17 cellular contexts compared by ENCODE assay signal in the genomic region with DNA sequence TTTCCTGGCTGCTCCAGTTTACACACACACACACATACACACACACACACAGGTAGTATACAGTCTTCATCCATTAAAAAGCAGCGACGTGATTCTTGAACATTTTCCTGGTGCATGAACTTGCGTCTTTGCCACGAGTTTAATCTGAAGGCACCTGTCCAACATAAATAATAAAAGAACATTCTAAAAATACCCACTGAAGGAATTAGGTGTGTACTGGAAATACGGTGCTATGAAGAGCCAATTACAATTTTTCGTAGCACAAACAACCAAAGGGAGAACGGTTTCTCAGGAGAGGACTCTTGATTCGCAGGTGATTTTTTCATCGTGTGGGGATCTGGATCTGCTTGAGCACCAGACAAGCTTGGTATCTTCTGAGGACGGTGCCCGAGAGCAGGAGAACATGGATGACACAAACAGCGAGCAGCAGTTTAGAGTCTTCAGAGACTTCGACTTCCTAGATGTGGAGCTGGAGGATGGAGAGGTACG.
DNase-seq lines count a peak whose midpoint lies in the region; ATAC-seq, FAIRE-seq and TF ChIP-seq lines count a peak whose summit lies in the region.
"Had no signal": no experiment of that assay in that cellular context is flagged by ENCODE, and none has a peak within 500 bp of the region (broad histone marks: within the 10 kb centered on the region; RNA-seq: fewer than 3 reads in every experiment).

No MANE protein-coding gene starts in this region.

- H4K20me1 ChIP-seq in keratinocyte (ENCODE audit: control insufficient read depth, extremely low read depth, insufficient read depth, low read length), result no peaks in the 10 kb centered on the region

- peak; percentile 34 for TF ChIP-seq POLR2A in prostate gland (IDR thresholded peaks at IDR 0.05)
- no peak for TF ChIP-seq POLR2A in spleen (IDR thresholded peaks at IDR 0.05)

- intact Hi-C loops in colonic mucosa (cut with DNase I), result loop anchor here (10.0 kb wide), 1 partner anchor 281 kb away; a partner anchor contains a TSS
- intact Hi-C loops in prostate gland (cut with DNase I), result no loop called here
- intact Hi-C loops in upper lobe of right lung (cut with DNase I), result no loop called here
- intact Hi-C loops in spleen (cut with DNase I; ENCODE audit: low total_unique reads), result no loop called here

- H3K27me3 ChIP-seq in colonic mucosa, result no peaks in the 10 kb centered on the region
- no peaks in the 10 kb centered on the region for H3K27me3 ChIP-seq in keratinocyte (ENCODE audit: control insufficient read depth, extremely low read depth, insufficient read depth, low read length)
- H3K27me3 ChIP-seq in prostate gland (replicated peaks; ENCODE audit: insufficient read depth), result no peaks in the 10 kb centered on the region
- H3K27me3 ChIP-seq in upper lobe of right lung, result no peaks in the 10 kb centered on the region
- no peaks in the 10 kb centered on the region for H3K27me3 ChIP-seq in spleen (replicated peaks in 1 of 7)
- H3K27me3 ChIP-seq: BE2C had no signal

- peak overlapping the region; percentile 82 for H3K4me2 ChIP-seq in keratinocyte (ENCODE audit: control insufficient read depth, extremely low read depth, insufficient read depth, low read depth, low read length)

- peak overlapping the region; percentile 79 for H2AFZ ChIP-seq in keratinocyte (ENCODE audit: control insufficient read depth, low read length)

- H3K36me3 ChIP-seq in colonic mucosa (no peaks in the 10 kb centered on the region), keratinocyte (ENCODE audit: control insufficient read depth in 2 of 2, extremely low read depth in 1 of 2, insufficient read depth in 2 of 2, low read length in 2 of 2) (no peaks in the 10 kb centered on the region), prostate gland (no peaks in the 10 kb centered on the region), upper lobe of right lung (no peaks in the 10 kb centered on the region), spleen (peaks cover 0 to 98% (median 0%) of the 10 kb centered on the region in 6 donors)

- H3K9me1 ChIP-seq in keratinocyte (ENCODE audit: control insufficient read depth, extremely low read depth, insufficient read depth, low read length), result no peaks in the 10 kb centered on the region

- peak overlapping the region; percentile 37 for H3K27ac ChIP-seq in colonic mucosa
- no peak overlapping the region for H3K27ac ChIP-seq in keratinocyte (ENCODE audit: control insufficient read depth, insufficient read depth, low read length)
- H3K27ac ChIP-seq in prostate gland, result peak overlapping the region; percentile 61 to 71
- H3K27ac ChIP-seq in upper lobe of right lung, result peak overlapping the region; percentile 84
- no peak overlapping the region for H3K27ac ChIP-seq in spleen

- DNase-seq in colonic mucosa (peak; percentile 52), keratinocyte (ENCODE audit: low read depth, low spot score) (no peak), prostate gland (ENCODE audit: low spot score) (peak; percentile 73), upper lobe of right lung (no peak), spleen (no peak), SHP77 (lab: John Stamatoyannopoulos, UW) (no peak)
- no peak for DNase-seq in stimulated activated CD4-positive, alpha-beta T cell treated with anti-CD3 and anti-CD28 coated beads, Interleukin-4, amount 100 ng/mL, for 24 hours
- no peak for DNase-seq in activated T-cell treated with anti-CD3 and anti-CD28 coated beads, Interleukin-2, amount 50 U/mL, for 1 hour
- DNase-seq: activated CD8-positive, alpha-beta memory T cell treated with anti-CD3 and anti-CD28 coated beads for 24 hours; activated gamma-delta T cell treated with Interleukin-2 at 50 U/mL for 16 hours; BE2C; DMS79 treated with DMSO at 0.1 percent for 48 hours; glutamatergic neuron; IMR-90; islet precursor cell; small intestine; stimulated activated naive CD8-positive, alpha-beta T cell treated with anti-CD3 and anti-CD28 coated beads, Interleukin-15, amount 100 ng/mL, for 72 hours had no signal

- H3K9me3 ChIP-seq in colonic mucosa (no peaks in the 10 kb centered on the region), keratinocyte (ENCODE audit: control insufficient read depth, low read depth, low read length) (no peaks in the 10 kb centered on the region), prostate gland (no peaks in the 10 kb centered on the region), upper lobe of right lung (no peaks in the 10 kb centered on the region), spleen (no peaks in the 10 kb centered on the region)
- H3K9me3 ChIP-seq: BE2C had no signal

- no peak for TF ChIP-seq CTCF in colonic mucosa (IDR thresholded peaks at IDR 0.05)
- no peak for TF ChIP-seq CTCF in keratinocyte (optimal IDR thresholded peaks at IDR 0.05 in 1 of 3, IDR thresholded peaks at IDR 0.05 in 1 of 3, conservative IDR thresholded peaks at IDR 0.05 in 1 of 3; ENCODE audit: extremely low read depth in 1 of 3, insufficient read depth in 2 of 3, low read length in 3 of 3)
- no peak for TF ChIP-seq CTCF in prostate gland (IDR thresholded peaks at IDR 0.05)
- TF ChIP-seq CTCF in upper lobe of right lung (IDR thresholded peaks at IDR 0.05), result no peak
- no peak for TF ChIP-seq CTCF in spleen (IDR thresholded peaks at IDR 0.05 in 8 of 11, conservative IDR thresholded peaks at IDR 0.05 in 3 of 11)

- whole genome bisulfite sequencing in prostate gland, result 23% methylated on average over 14 of the region's 14 CpGs
- 90 to 95% (median 91%) methylated on average over 14 of the region's 14 CpGs for WGBS in spleen, 5 donors

- H3K9ac ChIP-seq in colonic mucosa (ENCODE audit: low read depth in 2 of 2, low read length in 2 of 2), result no peak overlapping the region
- H3K9ac ChIP-seq in keratinocyte (ENCODE audit: control insufficient read depth, extremely low read depth, insufficient read depth, low read length), result no peak overlapping the region

- no peak for FAIRE-seq in keratinocyte (lab: Jason Lieb, UNC)
- FAIRE-seq: small intestine had no signal

- ATAC-seq in upper lobe of right lung, result peak; percentile 81
- ATAC-seq: stimulated activated naive CD8-positive, alpha-beta T cell treated with anti-CD3 and anti-CD28 coated beads, Interleukin-15, amount 100 ng/mL, for 72 hours had no signal

- no peaks in the 10 kb centered on the region for H3K79me2 ChIP-seq in keratinocyte (ENCODE audit: control insufficient read depth, insufficient read depth, low read length)

- dilution Hi-C loops in keratinocyte (cut with MboI; ENCODE audit: extremely low pct_ligation_motif_present, low sequenced_read_pairs), result no loop called here

- H3K4me1 ChIP-seq in colonic mucosa, result no peaks in the 10 kb centered on the region
- H3K4me1 ChIP-seq in keratinocyte (ENCODE audit: control insufficient read depth, extremely low read depth, insufficient read depth, low read length), result peaks cover 14% of the 10 kb centered on the region
- H3K4me1 ChIP-seq in prostate gland (replicated peaks), result no peaks in the 10 kb centered on the region
- H3K4me1 ChIP-seq in upper lobe of right lung, result peaks cover 8% of the 10 kb centered on the region
- peaks cover 0 to 7% (median 4%) of the 10 kb centered on the region in 6 donors for H3K4me1 ChIP-seq in spleen
- H3K4me1 ChIP-seq: BE2C had no signal

- H3K4me3 ChIP-seq in colonic mucosa (peak overlapping the region; percentile 7), keratinocyte (ENCODE audit: control insufficient read depth in 2 of 3, extremely low read depth in 1 of 3, insufficient read depth in 2 of 3, low read depth in 1 of 3, low read length in 3 of 3) (peak overlapping the region in 2 of 3 experiments; percentile 16 to 44), prostate gland (peak overlapping the region; percentile 5 to 8), upper lobe of right lung (peak overlapping the region; percentile 45), spleen (no peak overlapping the region)

Comparison
In these comparisons a context has a peak if more than half of its experiments do, and no peak if none do; other contexts are left out.
1. DNase-seq: peak in colonic mucosa (single experiment) and prostate gland (single experiment); none in keratinocyte (single experiment), upper lobe of right lung (single experiment), stimulated activated CD4-positive, alpha-beta T cell treated with anti-CD3 and anti-CD28 coated beads, Interleukin-4, amount 100 ng/mL, for 24 hours (single experiment), spleen (single experiment), activated T-cell treated with anti-CD3 and anti-CD28 coated beads, Interleukin-2, amount 50 U/mL, for 1 hour (single experiment) and SHP77 (0 of 2).
2. H3K27ac ChIP-seq: peak in colonic mucosa (single experiment), prostate gland (2 of 2) and upper lobe of right lung (single experiment); none in keratinocyte (single experiment) and spleen (0 of 8).
3. H3K4me3 ChIP-seq: peak in colonic mucosa (single experiment), keratinocyte (2 of 3), prostate gland (2 of 2) and upper lobe of right lung (single experiment); none in spleen (0 of 8).